27 cellular contexts compared by ENCODE assay signal in the genomic region with DNA sequence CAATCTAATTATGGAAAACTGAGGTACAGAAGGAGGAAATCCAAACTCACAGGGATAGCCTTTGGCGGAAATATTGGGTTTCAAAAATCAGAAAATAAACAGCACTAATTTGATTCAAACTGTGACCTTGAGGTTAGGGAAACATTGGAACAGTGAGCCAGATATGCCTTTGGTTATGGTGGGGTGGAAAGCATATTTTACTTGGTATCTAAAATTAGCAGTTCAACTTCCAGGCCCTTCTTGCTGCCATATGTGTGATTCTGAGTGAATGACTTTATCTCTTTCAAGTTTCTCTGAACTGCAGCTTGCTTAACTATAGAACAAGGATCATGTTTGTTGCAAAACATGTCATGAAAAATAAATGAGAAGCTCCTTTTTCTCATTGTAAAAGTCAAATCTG.
"Had no signal": no experiment of that assay in that cellular context is flagged by ENCODE, and none has a peak within 500 bp of the region (broad histone marks: within the 10 kb centered on the region; RNA-seq: fewer than 3 reads in every experiment).

No MANE protein-coding gene starts in this region.

- H3K27ac ChIP-seq: left lung, neural progenitor cell, neutrophil, right atrium auricular region, skin epidermis, stomach, testis, thyroid gland, transverse colon, upper lobe of left lung, vagina had no signal

- H3K4me3 ChIP-seq: left lung, lung, neural progenitor cell, right atrium auricular region, skin epidermis, stomach, testis, thyroid gland, transverse colon, upper lobe of left lung, vagina had no signal

- H3K9me3 ChIP-seq: left lung, neutrophil, right atrium auricular region, stomach, testis, thyroid gland, transverse colon, upper lobe of left lung, vagina had no signal

- ATAC-seq: left colon; left lung; natural killer cell; sciatic nerve; stimulated activated naive B cell treated with anti-CD40 and anti-IgM and Interleukin-4, amounts not matched to agents 10 μg/mL and 1 μg/mL and 100 μg/mL, for 72 hours; stimulated activated naive CD8-positive, alpha-beta T cell treated with anti-CD3 and anti-CD28 coated beads, Interleukin-15, Interleukin-2, amounts not matched to agents 100 U/mL and 50 U/mL, for 24 hours had no signal

- H3K36me3 ChIP-seq: left lung, neural progenitor cell, neutrophil, right atrium auricular region, stomach, thyroid gland, transverse colon, upper lobe of left lung, vagina had no signal

- H3K9ac ChIP-seq: neural progenitor cell had no signal

- H3K4me1 ChIP-seq: left lung, neural progenitor cell, right atrium auricular region, stomach, testis, thyroid gland, transverse colon, upper lobe of left lung, vagina had no signal

- H3K27me3 ChIP-seq: left lung, neural progenitor cell, neutrophil, right atrium auricular region, stomach, testis, thyroid gland, transverse colon, upper lobe of left lung, vagina had no signal

- DNase-seq: hypothalamus; immature natural killer cell; kidney; left colon; left lung; naive B cell; natural killer cell; nephron progenitor cell; occipital lobe; stimulated activated CD4-positive, alpha-beta T cell treated with anti-CD3 and anti-CD28 coated beads, Interleukin-12 subunit alpha, Interleukin-12 subunit beta, amount 100 ng/mL, for 4 hours; stimulated activated CD4-positive, alpha-beta T cell treated with anti-CD3 and anti-CD28 coated beads, Interleukin-15, amount 100 ng/mL, for 24 hours; stimulated activated CD4-positive, alpha-beta T cell treated with anti-CD3 and anti-CD28 coated beads, Interleukin-2, amount 100 ng/mL, for 24 hours; stimulated activated CD4-positive, alpha-beta T cell treated with anti-CD3 and anti-CD28 coated beads, Interleukin-4, amount 100 ng/mL, for 1 hour; stimulated activated naive B cell treated with anti-CD40 and anti-IgM and Interleukin-4, amounts not matched to agents 10 μg/mL and 1 μg/mL and 100 μg/mL, for 72 hours; stimulated activated naive CD8-positive, alpha-beta T cell treated with anti-CD3 and anti-CD28 coated beads, Interleukin-15, Interleukin-2, amounts not matched to agents 100 U/mL and 50 U/mL, for 24 hours; stomach; testis; thyroid gland; transverse colon; upper lobe of left lung had no signal
